Comparison of ENCODE assay signal across 8 cellular contexts in genomic region chr7:30727061-30727945, GRCh38. TPM values are rescaled to one million over a fixed set of nuclear protein-coding genes. Genes with fewer than 3 reads are reported as not detected.
DNase-seq lines count a peak whose midpoint lies in the region; ATAC-seq, FAIRE-seq and TF ChIP-seq lines count a peak whose summit lies in the region.

No MANE protein-coding gene starts in this region.

- no peak for TF ChIP-seq CTCF in AG10803 (conservative IDR thresholded peaks at IDR 0.05; ENCODE audit: low read length)
- no peak for TF ChIP-seq CTCF in GM23338 (conservative IDR thresholded peaks at IDR 0.05; ENCODE audit: low read depth in 2 of 2)

- H3K4me2 ChIP-seq in GM23338, result 0 out of 2 replicates have a peak overlapping the region, but pooled peaks have one; percentile 60

- H3K9me3 Mint-ChIP-seq in GM23338, result no peaks in the 10 kb centered on the region; the same call in 2 of the 3 replicates

- H3K36me3 ChIP-seq in GM23338 (ENCODE audit: insufficient read depth), result no peaks in the 10 kb centered on the region

- H3K4me3 Mint-ChIP-seq in GM23338 (peak overlapping the region; percentile 10; the same call in 1 of the 3 replicates), T-helper 17 cell (peak overlapping the region; percentile 89)

- H3K4me3 ChIP-seq in AG10803 (ENCODE audit: low read length) (no peak overlapping the region), GM23338 (no peak overlapping the region)

- FAIRE-seq in HTR-8/SVneo (lab: Jason Lieb, UNC), result no peak

- H3K9me2 ChIP-seq in GM23338 (ENCODE audit: insufficient read depth), result 0 out of 2 replicates have a peak, but pooled peaks cover 6% of the 10 kb centered on the region

- H3K27ac ChIP-seq in GM23338 (ENCODE audit: low read depth), result peak overlapping the region; percentile 67

- H3K9me3 ChIP-seq in T-helper 17 cell (ENCODE audit: control insufficient read depth, low read length, poor library complexity, severe bottlenecking), result no peaks in the 10 kb centered on the region

- H3F3A ChIP-seq in GM23338 (replicated peaks; ENCODE audit: low read depth), result peaks cover 3% of the 10 kb centered on the region; the same call in 1 of the 2 replicates

- H3K27me3 Mint-ChIP-seq in GM23338 (ENCODE audit: insufficient read depth, low read depth, poor library complexity), result peaks cover 24% of the 10 kb centered on the region
- H3K27me3 Mint-ChIP-seq in T-helper 17 cell, result no peaks in the 10 kb centered on the region

- no peaks in the 10 kb centered on the region for H4K20me1 ChIP-seq in GM23338 (replicated peaks; ENCODE audit: insufficient read depth)

- no peaks in the 10 kb centered on the region for H3K79me2 ChIP-seq in GM23338 (replicated peaks; ENCODE audit: insufficient read depth)

- TF ChIP-seq POLR2A in erythroblast (IDR thresholded peaks at IDR 0.05; ENCODE audit: low read length), result no peak

- peaks cover 46% of the 10 kb centered on the region for H3K4me1 Mint-ChIP-seq in GM23338
- peaks cover 32% of the 10 kb centered on the region for H3K4me1 Mint-ChIP-seq in T-helper 17 cell

- peak; percentile 82 for ATAC-seq in GM23338
- peak; percentile 93 for ATAC-seq in T-helper 17 cell

- H3K4me1 ChIP-seq in GM23338 (ENCODE audit: insufficient read depth), result peaks cover 25% of the 10 kb centered on the region

- H3K27ac Mint-ChIP-seq in GM23338 (peak overlapping the region; percentile 91), T-helper 17 cell (peak overlapping the region; percentile 90)

- H3K27me3 ChIP-seq in GM23338 (ENCODE audit: insufficient read depth), result no peaks in the 10 kb centered on the region

- DNase-seq in AG10803 (ENCODE audit: low read depth) (peak; percentile 51), GM23338 (ENCODE audit: low spot score) (peak; percentile 33), T-helper 17 cell (peak in 2 of 3 donors; percentile 17 to 18), erythroblast (lab: John Stamatoyannopoulos, UW) (peak; percentile 42 to 45), COR-L47 (lab: John Stamatoyannopoulos, UW) (no peak), cerebellar cortex (ENCODE audit: low spot score) (no peak), GDM1 (lab: John Stamatoyannopoulos, UW) (no peak), HTR-8/SVneo (ENCODE audit: insufficient read length, low spot score) (no peak)

- H3K36me3 Mint-ChIP-seq in GM23338 (ENCODE audit: low read depth), result 0 out of 3 replicates have a peak, but pooled peaks cover 2% of the 10 kb centered on the region
- H3K36me3 Mint-ChIP-seq in T-helper 17 cell (ENCODE audit: low read depth), result no peaks in the 10 kb centered on the region

- peak overlapping the region; percentile 61 for H2AFZ ChIP-seq in GM23338

TF ChIP-seq in GM23338, 12 proteins besides CTCF, POLR2A, EP300 and RAD21:
- TF ChIP-seq, protein P1, sequence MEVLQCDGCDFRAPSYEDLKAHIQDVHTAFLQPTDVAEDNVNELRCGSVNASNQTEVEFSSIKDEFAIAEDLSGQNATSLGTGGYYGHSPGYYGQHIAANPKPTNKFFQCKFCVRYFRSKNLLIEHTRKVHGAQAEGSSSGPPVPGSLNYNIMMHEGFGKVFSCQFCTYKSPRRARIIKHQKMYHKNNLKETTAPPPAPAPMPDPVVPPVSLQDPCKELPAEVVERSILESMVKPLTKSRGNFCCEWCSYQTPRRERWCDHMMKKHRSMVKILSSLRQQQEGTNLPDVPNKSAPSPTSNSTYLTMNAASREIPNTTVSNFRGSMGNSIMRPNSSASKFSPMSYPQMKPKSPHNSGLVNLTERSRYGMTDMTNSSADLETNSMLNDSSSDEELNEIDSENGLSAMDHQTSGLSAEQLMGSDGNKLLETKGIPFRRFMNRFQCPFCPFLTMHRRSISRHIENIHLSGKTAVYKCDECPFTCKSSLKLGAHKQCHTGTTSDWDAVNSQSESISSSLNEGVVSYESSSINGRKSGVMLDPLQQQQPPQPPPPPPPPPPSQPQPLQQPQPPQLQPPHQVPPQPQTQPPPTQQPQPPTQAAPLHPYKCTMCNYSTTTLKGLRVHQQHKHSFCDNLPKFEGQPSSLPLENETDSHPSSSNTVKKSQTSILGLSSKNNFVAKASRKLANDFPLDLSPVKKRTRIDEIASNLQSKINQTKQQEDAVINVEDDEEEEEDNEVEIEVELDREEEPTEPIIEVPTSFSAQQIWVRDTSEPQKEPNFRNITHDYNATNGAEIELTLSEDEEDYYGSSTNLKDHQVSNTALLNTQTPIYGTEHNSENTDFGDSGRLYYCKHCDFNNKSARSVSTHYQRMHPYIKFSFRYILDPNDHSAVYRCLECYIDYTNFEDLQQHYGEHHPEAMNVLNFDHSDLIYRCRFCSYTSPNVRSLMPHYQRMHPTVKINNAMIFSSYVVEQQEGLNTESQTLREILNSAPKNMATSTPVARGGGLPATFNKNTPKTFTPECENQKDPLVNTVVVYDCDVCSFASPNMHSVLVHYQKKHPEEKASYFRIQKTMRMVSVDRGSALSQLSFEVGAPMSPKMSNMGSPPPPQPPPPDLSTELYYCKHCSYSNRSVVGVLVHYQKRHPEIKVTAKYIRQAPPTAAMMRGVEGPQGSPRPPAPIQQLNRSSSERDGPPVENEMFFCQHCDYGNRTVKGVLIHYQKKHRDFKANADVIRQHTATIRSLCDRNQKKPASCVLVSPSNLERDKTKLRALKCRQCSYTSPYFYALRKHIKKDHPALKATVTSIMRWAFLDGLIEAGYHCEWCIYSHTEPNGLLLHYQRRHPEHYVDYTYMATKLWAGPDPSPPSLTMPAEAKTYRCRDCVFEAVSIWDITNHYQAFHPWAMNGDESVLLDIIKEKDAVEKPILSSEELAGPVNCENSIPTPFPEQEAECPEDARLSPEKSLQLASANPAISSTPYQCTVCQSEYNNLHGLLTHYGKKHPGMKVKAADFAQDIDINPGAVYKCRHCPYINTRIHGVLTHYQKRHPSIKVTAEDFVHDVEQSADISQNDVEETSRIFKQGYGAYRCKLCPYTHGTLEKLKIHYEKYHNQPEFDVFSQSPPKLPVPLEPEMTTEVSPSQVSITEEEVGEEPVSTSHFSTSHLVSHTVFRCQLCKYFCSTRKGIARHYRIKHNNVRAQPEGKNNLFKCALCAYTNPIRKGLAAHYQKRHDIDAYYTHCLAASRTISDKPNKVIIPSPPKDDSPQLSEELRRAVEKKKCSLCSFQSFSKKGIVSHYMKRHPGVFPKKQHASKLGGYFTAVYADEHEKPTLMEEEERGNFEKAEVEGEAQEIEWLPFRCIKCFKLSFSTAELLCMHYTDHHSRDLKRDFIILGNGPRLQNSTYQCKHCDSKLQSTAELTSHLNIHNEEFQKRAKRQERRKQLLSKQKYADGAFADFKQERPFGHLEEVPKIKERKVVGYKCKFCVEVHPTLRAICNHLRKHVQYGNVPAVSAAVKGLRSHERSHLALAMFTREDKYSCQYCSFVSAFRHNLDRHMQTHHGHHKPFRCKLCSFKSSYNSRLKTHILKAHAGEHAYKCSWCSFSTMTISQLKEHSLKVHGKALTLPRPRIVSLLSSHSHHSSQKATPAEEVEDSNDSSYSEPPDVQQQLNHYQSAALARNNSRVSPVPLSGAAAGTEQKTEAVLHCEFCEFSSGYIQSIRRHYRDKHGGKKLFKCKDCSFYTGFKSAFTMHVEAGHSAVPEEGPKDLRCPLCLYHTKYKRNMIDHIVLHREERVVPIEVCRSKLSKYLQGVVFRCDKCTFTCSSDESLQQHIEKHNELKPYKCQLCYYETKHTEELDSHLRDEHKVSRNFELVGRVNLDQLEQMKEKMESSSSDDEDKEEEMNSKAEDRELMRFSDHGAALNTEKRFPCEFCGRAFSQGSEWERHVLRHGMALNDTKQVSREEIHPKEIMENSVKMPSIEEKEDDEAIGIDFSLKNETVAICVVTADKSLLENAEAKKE (CRISPR knock-in tag; IDR thresholded peaks at IDR 0.05), result peak; percentile 84
- TF ChIP-seq EZH2phosphoT487 (IDR thresholded peaks at IDR 0.05; ENCODE audit: unreplicated experiment), result no peak

RNA-seq across cellular contexts. Expression of gene INMT, which starts 24.6 kb away (rescaled TPM):
- 0.19 and 1.1 TPM in 2 replicates for total RNA-seq in GM23338 (2014; rRNA removed; shearing (Covaris generic))
- polyA plus RNA-seq in GM23338 (2016; fragmentation: Nextera tagmentation; extraction: Ambion mirVana), result 0.38 and 0.79 TPM in 2 replicates
- total RNA-seq in T-helper 17 cell, result 1 to 10 TPM in 1 of 2 donors, under 1 TPM in 1; 0.65 to 1.2 TPM

RNA-seq across cellular contexts. Expression of gene MINDY4, which starts 43.9 kb away (rescaled TPM):
- total RNA-seq in GM23338 (2014; rRNA removed; shearing (Covaris generic)), result 3.1 and 4.4 TPM in 2 replicates
- 1.3 and 1.7 TPM in 2 replicates for polyA plus RNA-seq in GM23338 (2016; fragmentation: Nextera tagmentation; extraction: Ambion mirVana)
- total RNA-seq in T-helper 17 cell, result 1 to 10 TPM; 1.6 to 1.8 TPM

RNA-seq across cellular contexts. Expression of gene CRHR2, which starts 45.0 kb away (rescaled TPM):
- total RNA-seq in GM23338 (2014; rRNA removed; shearing (Covaris generic)), result 0.14 and 0.23 TPM in 2 replicates
- 0.26 and 1.4 TPM in 2 replicates for polyA plus RNA-seq in GM23338 (2016; fragmentation: Nextera tagmentation; extraction: Ambion mirVana)
- total RNA-seq in T-helper 17 cell, result not detected

Comparison
In these comparisons a context has a peak if more than half of its experiments do, and no peak if none do; other contexts are left out.
1. DNase-seq: peak in AG10803 (single experiment), GM23338 (single experiment), T-helper 17 cell (2 of 3) and erythroblast (2 of 2); none in COR-L47 (single experiment), cerebellar cortex (single experiment), GDM1 (single experiment) and HTR-8/SVneo (single experiment).